1 cellular context compared by ENCODE assay signal in the genomic region with DNA sequence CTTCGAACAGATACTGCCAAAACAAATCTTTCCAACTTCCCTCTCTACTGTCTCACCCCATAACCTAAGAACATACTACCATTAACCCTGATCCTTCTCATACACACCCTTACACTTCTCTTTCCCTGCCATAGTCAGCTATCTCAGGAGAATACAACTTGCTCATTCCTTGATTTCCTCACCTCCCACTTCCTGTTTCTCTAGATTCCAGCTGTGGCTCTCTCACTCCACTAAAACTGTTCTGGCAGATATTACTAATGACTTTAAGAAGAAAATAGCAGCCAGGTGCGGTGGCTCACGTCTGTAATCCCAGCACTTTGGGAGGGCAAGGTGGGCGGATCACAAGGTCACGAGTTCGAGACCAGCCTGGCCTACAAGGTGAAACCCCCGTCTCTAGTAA.
TF ChIP-seq lines count a peak whose summit lies in the region.

No MANE protein-coding gene starts in this region.

TF ChIP-seq in K562, 482 proteins besides CTCF, POLR2A, EP300 and RAD21:
- TF ChIP-seq SPI1 (IDR thresholded peaks at IDR 0.05; ENCODE audit: borderline replicate concordance, low read depth, low read length), result peak; percentile 51; the same call in 1 of the 2 replicates
- TF ChIP-seq HNRNPUL1 (IDR thresholded peaks at IDR 0.05; ENCODE audit: low read length), result no peak
